ENCODE assay signal across 1 cellular context in the genomic region with DNA sequence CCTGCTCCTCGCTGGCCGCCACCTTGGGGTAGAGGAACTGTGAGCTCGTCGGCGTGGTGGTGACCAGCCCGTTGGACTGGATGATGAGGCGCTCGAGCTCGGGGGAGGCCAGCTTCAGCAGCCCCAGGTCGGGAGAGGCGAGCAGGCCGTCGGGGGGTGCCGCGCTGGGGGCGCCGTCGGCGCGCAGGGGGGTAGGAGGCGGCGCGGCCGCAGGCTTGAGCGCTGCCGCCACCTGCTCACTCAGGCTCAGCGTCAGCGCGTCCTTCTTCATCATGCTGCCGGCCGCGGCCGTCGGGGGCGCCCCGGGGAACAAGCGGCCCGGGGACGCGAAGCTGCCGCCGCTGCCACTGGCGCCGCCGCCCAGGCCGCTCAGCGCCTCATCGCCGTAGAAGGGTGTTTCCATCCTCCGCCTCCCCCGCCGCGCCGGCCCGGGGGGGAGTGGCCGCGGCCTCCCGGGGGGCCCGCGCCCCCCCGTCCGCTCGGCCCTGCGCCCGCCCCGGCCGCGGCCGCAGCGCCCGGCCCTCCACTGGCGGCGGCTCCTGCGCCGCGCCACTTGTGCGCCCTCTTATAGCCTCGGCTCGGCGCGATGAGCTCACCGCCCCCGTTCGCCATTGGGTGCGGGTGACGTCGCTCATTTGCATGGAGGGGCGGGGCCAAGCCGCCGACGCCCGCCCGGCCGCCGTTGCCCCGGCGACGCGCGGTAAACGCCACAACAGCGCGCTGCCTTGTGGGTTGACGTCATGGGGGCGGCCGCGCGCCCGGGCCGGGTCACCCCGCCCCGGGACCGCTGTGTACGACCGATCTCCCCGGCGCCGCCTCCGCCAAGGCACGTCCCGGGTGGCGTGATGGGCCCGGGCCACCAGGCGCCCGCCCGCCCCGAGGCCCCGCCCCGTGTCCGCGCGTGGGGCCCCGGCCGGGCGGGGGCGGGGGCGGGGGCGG.
TF ChIP-seq lines count a peak whose summit lies in the region.

A gene (minus strand): TSS at position 541 of the 939 bp plus-strand sequence. CDS start 138 bp downstream, at position 403.

TF ChIP-seq in HepG2, 621 proteins besides CTCF, POLR2A, EP300 and RAD21 (continued from another document and continues in another):
- TF ChIP-seq RXRB (CRISPR knock-in tag; IDR thresholded peaks at IDR 0.05; ENCODE audit: borderline replicate concordance), result no peak
- no peak for TF ChIP-seq CHCHD3 (CRISPR knock-in tag; IDR thresholded peaks at IDR 0.05)
- no peak for TF ChIP-seq SMARCE1 (IDR thresholded peaks at IDR 0.05; ENCODE audit: borderline replicate concordance)
- no peak for TF ChIP-seq GPN1 (CRISPR knock-in tag; IDR thresholded peaks at IDR 0.05; ENCODE audit: borderline replicate concordance)
- no peak; the same call in 1 of the 2 replicates for TF ChIP-seq CHD2 (IDR thresholded peaks at IDR 0.05; ENCODE audit: low read depth, low read length)
- no peak for TF ChIP-seq NAIF1 (CRISPR knock-in tag; IDR thresholded peaks at IDR 0.05; ENCODE audit: borderline replicate concordance)
- no peak for TF ChIP-seq SMAD9 (CRISPR knock-in tag; IDR thresholded peaks at IDR 0.05)
- TF ChIP-seq GATAD2A (CRISPR knock-in tag; IDR thresholded peaks at IDR 0.05), result no peak
- TF ChIP-seq MEIS1 (CRISPR knock-in tag; IDR thresholded peaks at IDR 0.05; ENCODE audit: borderline replicate concordance), result no peak
- TF ChIP-seq CAMTA2 (CRISPR knock-in tag; IDR thresholded peaks at IDR 0.05; ENCODE audit: borderline replicate concordance), result no peak
- TF ChIP-seq, protein P1, sequence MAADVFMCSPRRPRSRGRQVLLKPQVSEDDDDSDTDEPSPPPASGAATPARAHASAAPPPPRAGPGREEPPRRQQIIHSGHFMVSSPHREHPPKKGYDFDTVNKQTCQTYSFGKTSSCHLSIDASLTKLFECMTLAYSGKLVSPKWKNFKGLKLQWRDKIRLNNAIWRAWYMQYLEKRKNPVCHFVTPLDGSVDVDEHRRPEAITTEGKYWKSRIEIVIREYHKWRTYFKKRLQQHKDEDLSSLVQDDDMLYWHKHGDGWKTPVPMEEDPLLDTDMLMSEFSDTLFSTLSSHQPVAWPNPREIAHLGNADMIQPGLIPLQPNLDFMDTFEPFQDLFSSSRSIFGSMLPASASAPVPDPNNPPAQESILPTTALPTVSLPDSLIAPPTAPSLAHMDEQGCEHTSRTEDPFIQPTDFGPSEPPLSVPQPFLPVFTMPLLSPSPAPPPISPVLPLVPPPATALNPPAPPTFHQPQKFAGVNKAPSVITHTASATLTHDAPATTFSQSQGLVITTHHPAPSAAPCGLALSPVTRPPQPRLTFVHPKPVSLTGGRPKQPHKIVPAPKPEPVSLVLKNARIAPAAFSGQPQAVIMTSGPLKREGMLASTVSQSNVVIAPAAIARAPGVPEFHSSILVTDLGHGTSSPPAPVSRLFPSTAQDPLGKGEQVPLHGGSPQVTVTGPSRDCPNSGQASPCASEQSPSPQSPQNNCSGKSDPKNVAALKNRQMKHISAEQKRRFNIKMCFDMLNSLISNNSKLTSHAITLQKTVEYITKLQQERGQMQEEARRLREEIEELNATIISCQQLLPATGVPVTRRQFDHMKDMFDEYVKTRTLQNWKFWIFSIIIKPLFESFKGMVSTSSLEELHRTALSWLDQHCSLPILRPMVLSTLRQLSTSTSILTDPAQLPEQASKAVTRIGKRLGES (CRISPR knock-in tag; IDR thresholded peaks at IDR 0.05; ENCODE audit: borderline replicate concordance), result no peak
- TF ChIP-seq HDAC6 (IDR thresholded peaks at IDR 0.05; ENCODE audit: low read depth, low read length), result no peak
- 0 out of 2 replicates have a peak, but pooled peaks have one; percentile 72 for TF ChIP-seq SMAD1 (CRISPR knock-in tag; IDR thresholded peaks at IDR 0.05; ENCODE audit: borderline replicate concordance, low read depth)
- TF ChIP-seq, protein P2, sequence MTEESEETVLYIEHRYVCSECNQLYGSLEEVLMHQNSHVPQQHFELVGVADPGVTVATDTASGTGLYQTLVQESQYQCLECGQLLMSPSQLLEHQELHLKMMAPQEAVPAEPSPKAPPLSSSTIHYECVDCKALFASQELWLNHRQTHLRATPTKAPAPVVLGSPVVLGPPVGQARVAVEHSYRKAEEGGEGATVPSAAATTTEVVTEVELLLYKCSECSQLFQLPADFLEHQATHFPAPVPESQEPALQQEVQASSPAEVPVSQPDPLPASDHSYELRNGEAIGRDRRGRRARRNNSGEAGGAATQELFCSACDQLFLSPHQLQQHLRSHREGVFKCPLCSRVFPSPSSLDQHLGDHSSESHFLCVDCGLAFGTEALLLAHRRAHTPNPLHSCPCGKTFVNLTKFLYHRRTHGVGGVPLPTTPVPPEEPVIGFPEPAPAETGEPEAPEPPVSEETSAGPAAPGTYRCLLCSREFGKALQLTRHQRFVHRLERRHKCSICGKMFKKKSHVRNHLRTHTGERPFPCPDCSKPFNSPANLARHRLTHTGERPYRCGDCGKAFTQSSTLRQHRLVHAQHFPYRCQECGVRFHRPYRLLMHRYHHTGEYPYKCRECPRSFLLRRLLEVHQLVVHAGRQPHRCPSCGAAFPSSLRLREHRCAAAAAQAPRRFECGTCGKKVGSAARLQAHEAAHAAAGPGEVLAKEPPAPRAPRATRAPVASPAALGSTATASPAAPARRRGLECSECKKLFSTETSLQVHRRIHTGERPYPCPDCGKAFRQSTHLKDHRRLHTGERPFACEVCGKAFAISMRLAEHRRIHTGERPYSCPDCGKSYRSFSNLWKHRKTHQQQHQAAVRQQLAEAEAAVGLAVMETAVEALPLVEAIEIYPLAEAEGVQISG (CRISPR knock-in tag; IDR thresholded peaks at IDR 0.05), result peak; percentile 82; the same call in 1 of the 2 replicates
- no peak for TF ChIP-seq ZNF3 (CRISPR knock-in tag; IDR thresholded peaks at IDR 0.05)
- TF ChIP-seq ZNF124 (CRISPR knock-in tag; IDR thresholded peaks at IDR 0.05), result no peak
- 0 out of 2 replicates have a peak, but pooled peaks have one; percentile 74 for TF ChIP-seq ZNF329 (CRISPR knock-in tag; IDR thresholded peaks at IDR 0.05; ENCODE audit: low read depth)
- peak; percentile 75; the same call in 1 of the 2 replicates for TF ChIP-seq JUND (CRISPR knock-in tag; IDR thresholded peaks at IDR 0.05)
- TF ChIP-seq, protein P3, sequence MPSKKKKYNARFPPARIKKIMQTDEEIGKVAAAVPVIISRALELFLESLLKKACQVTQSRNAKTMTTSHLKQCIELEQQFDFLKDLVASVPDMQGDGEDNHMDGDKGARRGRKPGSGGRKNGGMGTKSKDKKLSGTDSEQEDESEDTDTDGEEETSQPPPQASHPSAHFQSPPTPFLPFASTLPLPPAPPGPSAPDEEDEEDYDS (CRISPR knock-in tag; IDR thresholded peaks at IDR 0.05), result peak; percentile 95
- no peak for TF ChIP-seq ZNF530 (CRISPR knock-in tag; IDR thresholded peaks at IDR 0.05; ENCODE audit: low read depth)
- no peak for TF ChIP-seq ONECUT2 (CRISPR knock-in tag; IDR thresholded peaks at IDR 0.05)
- no peak for TF ChIP-seq MLLT10 (CRISPR knock-in tag; IDR thresholded peaks at IDR 0.05)
- TF ChIP-seq TARDBP (CRISPR knock-in tag; IDR thresholded peaks at IDR 0.05), result no peak
- 0 out of 2 replicates have a peak, but pooled peaks have one; percentile 2 for TF ChIP-seq ZNF563 (CRISPR knock-in tag; IDR thresholded peaks at IDR 0.05)
- TF ChIP-seq ZNF235 (CRISPR knock-in tag; IDR thresholded peaks at IDR 0.05; ENCODE audit: borderline replicate concordance), result no peak
- TF ChIP-seq, protein P4, sequence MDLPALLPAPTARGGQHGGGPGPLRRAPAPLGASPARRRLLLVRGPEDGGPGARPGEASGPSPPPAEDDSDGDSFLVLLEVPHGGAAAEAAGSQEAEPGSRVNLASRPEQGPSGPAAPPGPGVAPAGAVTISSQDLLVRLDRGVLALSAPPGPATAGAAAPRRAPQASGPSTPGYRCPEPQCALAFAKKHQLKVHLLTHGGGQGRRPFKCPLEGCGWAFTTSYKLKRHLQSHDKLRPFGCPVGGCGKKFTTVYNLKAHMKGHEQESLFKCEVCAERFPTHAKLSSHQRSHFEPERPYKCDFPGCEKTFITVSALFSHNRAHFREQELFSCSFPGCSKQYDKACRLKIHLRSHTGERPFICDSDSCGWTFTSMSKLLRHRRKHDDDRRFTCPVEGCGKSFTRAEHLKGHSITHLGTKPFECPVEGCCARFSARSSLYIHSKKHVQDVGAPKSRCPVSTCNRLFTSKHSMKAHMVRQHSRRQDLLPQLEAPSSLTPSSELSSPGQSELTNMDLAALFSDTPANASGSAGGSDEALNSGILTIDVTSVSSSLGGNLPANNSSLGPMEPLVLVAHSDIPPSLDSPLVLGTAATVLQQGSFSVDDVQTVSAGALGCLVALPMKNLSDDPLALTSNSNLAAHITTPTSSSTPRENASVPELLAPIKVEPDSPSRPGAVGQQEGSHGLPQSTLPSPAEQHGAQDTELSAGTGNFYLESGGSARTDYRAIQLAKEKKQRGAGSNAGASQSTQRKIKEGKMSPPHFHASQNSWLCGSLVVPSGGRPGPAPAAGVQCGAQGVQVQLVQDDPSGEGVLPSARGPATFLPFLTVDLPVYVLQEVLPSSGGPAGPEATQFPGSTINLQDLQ (CRISPR knock-in tag; IDR thresholded peaks at IDR 0.05), result peak; percentile 15; the same call in 1 of the 2 replicates
- TF ChIP-seq, protein P5, sequence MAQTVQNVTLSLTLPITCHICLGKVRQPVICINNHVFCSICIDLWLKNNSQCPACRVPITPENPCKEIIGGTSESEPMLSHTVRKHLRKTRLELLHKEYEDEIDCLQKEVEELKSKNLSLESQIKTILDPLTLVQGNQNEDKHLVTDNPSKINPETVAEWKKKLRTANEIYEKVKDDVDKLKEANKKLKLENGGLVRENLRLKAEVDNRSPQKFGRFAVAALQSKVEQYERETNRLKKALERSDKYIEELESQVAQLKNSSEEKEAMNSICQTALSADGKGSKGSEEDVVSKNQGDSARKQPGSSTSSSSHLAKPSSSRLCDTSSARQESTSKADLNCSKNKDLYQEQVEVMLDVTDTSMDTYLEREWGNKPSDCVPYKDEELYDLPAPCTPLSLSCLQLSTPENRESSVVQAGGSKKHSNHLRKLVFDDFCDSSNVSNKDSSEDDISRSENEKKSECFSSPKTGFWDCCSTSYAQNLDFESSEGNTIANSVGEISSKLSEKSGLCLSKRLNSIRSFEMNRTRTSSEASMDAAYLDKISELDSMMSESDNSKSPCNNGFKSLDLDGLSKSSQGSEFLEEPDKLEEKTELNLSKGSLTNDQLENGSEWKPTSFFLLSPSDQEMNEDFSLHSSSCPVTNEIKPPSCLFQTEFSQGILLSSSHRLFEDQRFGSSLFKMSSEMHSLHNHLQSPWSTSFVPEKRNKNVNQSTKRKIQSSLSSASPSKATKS (CRISPR knock-in tag; IDR thresholded peaks at IDR 0.05), result no peak
- TF ChIP-seq, protein P6, sequence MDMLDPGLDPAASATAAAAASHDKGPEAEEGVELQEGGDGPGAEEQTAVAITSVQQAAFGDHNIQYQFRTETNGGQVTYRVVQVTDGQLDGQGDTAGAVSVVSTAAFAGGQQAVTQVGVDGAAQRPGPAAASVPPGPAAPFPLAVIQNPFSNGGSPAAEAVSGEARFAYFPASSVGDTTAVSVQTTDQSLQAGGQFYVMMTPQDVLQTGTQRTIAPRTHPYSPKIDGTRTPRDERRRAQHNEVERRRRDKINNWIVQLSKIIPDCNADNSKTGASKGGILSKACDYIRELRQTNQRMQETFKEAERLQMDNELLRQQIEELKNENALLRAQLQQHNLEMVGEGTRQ (IDR thresholded peaks at IDR 0.05; ENCODE audit: low read depth, low read length), result no peak
- TF ChIP-seq, protein P6 (CRISPR knock-in tag; IDR thresholded peaks at IDR 0.05; ENCODE audit: borderline replicate concordance), result no peak
- TF ChIP-seq NFYB (CRISPR knock-in tag; IDR thresholded peaks at IDR 0.05), result peak; percentile 84
- TF ChIP-seq, protein P7, sequence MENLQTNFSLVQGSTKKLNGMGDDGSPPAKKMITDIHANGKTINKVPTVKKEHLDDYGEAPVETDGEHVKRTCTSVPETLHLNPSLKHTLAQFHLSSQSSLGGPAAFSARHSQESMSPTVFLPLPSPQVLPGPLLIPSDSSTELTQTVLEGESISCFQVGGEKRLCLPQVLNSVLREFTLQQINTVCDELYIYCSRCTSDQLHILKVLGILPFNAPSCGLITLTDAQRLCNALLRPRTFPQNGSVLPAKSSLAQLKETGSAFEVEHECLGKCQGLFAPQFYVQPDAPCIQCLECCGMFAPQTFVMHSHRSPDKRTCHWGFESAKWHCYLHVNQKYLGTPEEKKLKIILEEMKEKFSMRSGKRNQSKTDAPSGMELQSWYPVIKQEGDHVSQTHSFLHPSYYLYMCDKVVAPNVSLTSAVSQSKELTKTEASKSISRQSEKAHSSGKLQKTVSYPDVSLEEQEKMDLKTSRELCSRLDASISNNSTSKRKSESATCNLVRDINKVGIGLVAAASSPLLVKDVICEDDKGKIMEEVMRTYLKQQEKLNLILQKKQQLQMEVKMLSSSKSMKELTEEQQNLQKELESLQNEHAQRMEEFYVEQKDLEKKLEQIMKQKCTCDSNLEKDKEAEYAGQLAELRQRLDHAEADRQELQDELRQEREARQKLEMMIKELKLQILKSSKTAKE (CRISPR knock-in tag; IDR thresholded peaks at IDR 0.05; ENCODE audit: borderline replicate concordance), result peak; percentile 29; the same call in 1 of the 2 replicates
- TF ChIP-seq ZNF331 (CRISPR knock-in tag; IDR thresholded peaks at IDR 0.05), result no peak; the same call in none of the 2 replicates
- TF ChIP-seq ZNF354B (CRISPR knock-in tag; IDR thresholded peaks at IDR 0.05), result no peak
- TF ChIP-seq CBX1 (IDR thresholded peaks at IDR 0.05; ENCODE audit: low read depth), result no peak
- TF ChIP-seq, protein P8, sequence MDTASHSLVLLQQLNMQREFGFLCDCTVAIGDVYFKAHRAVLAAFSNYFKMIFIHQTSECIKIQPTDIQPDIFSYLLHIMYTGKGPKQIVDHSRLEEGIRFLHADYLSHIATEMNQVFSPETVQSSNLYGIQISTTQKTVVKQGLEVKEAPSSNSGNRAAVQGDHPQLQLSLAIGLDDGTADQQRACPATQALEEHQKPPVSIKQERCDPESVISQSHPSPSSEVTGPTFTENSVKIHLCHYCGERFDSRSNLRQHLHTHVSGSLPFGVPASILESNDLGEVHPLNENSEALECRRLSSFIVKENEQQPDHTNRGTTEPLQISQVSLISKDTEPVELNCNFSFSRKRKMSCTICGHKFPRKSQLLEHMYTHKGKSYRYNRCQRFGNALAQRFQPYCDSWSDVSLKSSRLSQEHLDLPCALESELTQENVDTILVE (CRISPR knock-in tag; IDR thresholded peaks at IDR 0.05), result peak; percentile 82; the same call in 1 of the 2 replicates
- 0 out of 2 replicates have a peak, but pooled peaks have one; percentile 30 for TF ChIP-seq HNRNPUL1 (IDR thresholded peaks at IDR 0.05; ENCODE audit: low read depth, low read length)
- TF ChIP-seq ADNP (CRISPR knock-in tag; IDR thresholded peaks at IDR 0.05), result no peak
- no peak for TF ChIP-seq THYN1 (CRISPR knock-in tag; IDR thresholded peaks at IDR 0.05; ENCODE audit: borderline replicate concordance, low read depth)
- peak; percentile 81 for TF ChIP-seq PTBP1 (IDR thresholded peaks at IDR 0.05; ENCODE audit: low read depth, low read length, poor library complexity, severe bottlenecking)
- TF ChIP-seq, protein P9, sequence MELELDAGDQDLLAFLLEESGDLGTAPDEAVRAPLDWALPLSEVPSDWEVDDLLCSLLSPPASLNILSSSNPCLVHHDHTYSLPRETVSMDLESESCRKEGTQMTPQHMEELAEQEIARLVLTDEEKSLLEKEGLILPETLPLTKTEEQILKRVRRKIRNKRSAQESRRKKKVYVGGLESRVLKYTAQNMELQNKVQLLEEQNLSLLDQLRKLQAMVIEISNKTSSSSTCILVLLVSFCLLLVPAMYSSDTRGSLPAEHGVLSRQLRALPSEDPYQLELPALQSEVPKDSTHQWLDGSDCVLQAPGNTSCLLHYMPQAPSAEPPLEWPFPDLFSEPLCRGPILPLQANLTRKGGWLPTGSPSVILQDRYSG (CRISPR knock-in tag; IDR thresholded peaks at IDR 0.05), result no peak; the same call in 1 of the 2 replicates
